18 cellular contexts compared by ENCODE assay signal in the genomic region with DNA sequence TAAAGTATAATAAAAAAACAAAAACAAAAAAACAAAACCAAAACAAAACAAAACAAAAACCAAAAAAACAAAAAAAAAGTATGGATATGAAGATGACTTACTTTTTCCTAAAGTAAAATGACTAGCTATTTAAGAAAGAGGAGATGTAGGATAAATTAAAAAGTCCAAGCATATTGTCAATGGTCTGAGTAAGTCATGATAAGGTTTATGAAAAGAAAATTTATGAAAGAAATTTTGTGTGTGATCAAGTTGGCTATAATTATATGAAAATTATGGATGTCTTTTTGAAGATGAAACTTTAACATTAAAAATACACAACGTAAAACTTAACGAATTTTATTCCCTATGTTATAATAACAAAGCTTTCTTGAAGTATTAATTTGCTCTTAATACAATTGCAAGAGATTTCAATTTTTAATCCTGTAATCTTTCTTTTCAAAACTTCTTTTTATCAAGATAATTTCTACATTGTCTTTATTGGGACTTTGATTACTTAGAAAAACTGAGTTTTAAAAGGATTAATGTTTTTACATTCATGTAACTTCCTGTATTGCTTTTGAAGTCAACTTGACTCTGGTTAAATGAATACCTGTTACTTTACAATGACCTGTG.
DNase-seq lines count a peak whose midpoint lies in the region; ATAC-seq and FAIRE-seq lines count a peak whose summit lies in the region.
"Had no signal": no experiment of that assay in that cellular context is flagged by ENCODE, and none has a peak within 500 bp of the region (broad histone marks: within the 10 kb centered on the region; RNA-seq: fewer than 3 reads in every experiment).

No MANE protein-coding gene starts in this region.

- peak; percentile 85 for FAIRE-seq in frontal cortex (lab: Jason Lieb, UNC)
- FAIRE-seq: H54 had no signal

- intact Hi-C loops in activated CD4-positive, alpha-beta T cell treated with anti-CD3 and anti-CD28 coated beads, Interleukin-2, amount 10 ng/mL, durations not matched to agents 24 days and 14 days (cut with micrococcal nuclease): no loop called here

- no peak overlapping the region for H3K27ac Mint-ChIP-seq in activated CD4-positive, alpha-beta T cell treated with anti-CD3 and anti-CD28 coated beads, Interleukin-2, amount 10 ng/mL, durations not matched to agents 24 days and 14 days
- H3K27ac Mint-ChIP-seq: IgD-negative memory B cell had no signal

- H3K36me3 Mint-ChIP-seq in activated CD4-positive, alpha-beta T cell treated with anti-CD3 and anti-CD28 coated beads, Interleukin-2, amount 10 ng/mL, durations not matched to agents 24 days and 14 days (ENCODE audit: low read depth): peaks cover 10% of the 10 kb centered on the region

- peaks cover 4% of the 10 kb centered on the region for H3K4me1 Mint-ChIP-seq in activated CD4-positive, alpha-beta T cell treated with anti-CD3 and anti-CD28 coated beads, Interleukin-2, amount 10 ng/mL, durations not matched to agents 24 days and 14 days

- H3K9me3 Mint-ChIP-seq in activated CD4-positive, alpha-beta T cell treated with anti-CD3 and anti-CD28 coated beads, Interleukin-2, amount 10 ng/mL, durations not matched to agents 24 days and 14 days: peaks cover 12% of the 10 kb centered on the region

- peak; percentile 12 for DNase-seq in DMS53 (lab: John Stamatoyannopoulos, UW)
- no peak for DNase-seq in DMS53 treated with DMSO at 0.1 percent for 48 hours (lab: John Stamatoyannopoulos, UW; ENCODE audit: unreplicated experiment)
- DNase-seq in Jurkat, Clone E6-1 (ENCODE audit: low read depth, low spot score): peak; percentile 7
- peak; percentile 5 for DNase-seq in RPMI7951 (ENCODE audit: low read depth)
- DNase-seq in frontal cortex (ENCODE audit: low spot score in 2 of 2): no peak
- DNase-seq in GOT3 (lab: John Stamatoyannopoulos, UW): no peak
- DNase-seq in activated CD4-positive, alpha-beta T cell treated with anti-CD3 and anti-CD28 coated beads, Interleukin-2, amount 10 ng/mL, durations not matched to agents 24 days and 14 days: no peak
- DNase-seq: BE2C; Calu3; CD4-positive, alpha-beta memory T cell; DND-41; NCI-H1436; NCI-H2081 treated with DMSO at 0.1 percent for 48 hours; NCI-H345; NCI-H526 had no signal

- no peak overlapping the region for H3K4me3 Mint-ChIP-seq in activated CD4-positive, alpha-beta T cell treated with anti-CD3 and anti-CD28 coated beads, Interleukin-2, amount 10 ng/mL, durations not matched to agents 24 days and 14 days
- H3K4me3 Mint-ChIP-seq: CD4-positive, alpha-beta memory T cell; IgD-negative memory B cell had no signal

- ATAC-seq in GM21515 (IDR thresholded peaks at IDR 0.05; ENCODE audit: unreplicated experiment): no peak

- no peak overlapping the region for H3K4me3 ChIP-seq in Jurkat, Clone E6-1 (ENCODE audit: low read length)

- no peaks in the 10 kb centered on the region for H3K27me3 Mint-ChIP-seq in activated CD4-positive, alpha-beta T cell treated with anti-CD3 and anti-CD28 coated beads, Interleukin-2, amount 10 ng/mL, durations not matched to agents 24 days and 14 days
- H3K27me3 Mint-ChIP-seq: CD4-positive, alpha-beta memory T cell; IgD-negative memory B cell had no signal

Comparison
In these comparisons a context has a peak if more than half of its experiments do, and no peak if none do; other contexts are left out.
1. DNase-seq: peak in DMS53 (single experiment), Jurkat, Clone E6-1 (single experiment) and RPMI7951 (single experiment); none in DMS53 treated with DMSO at 0.1 percent for 48 hours (single experiment), frontal cortex (0 of 2), GOT3 (single experiment) and activated CD4-positive, alpha-beta T cell treated with anti-CD3 and anti-CD28 coated beads, Interleukin-2, amount 10 ng/mL, durations not matched to agents 24 days and 14 days (single experiment).